ENCODE assay signal across 8 cellular contexts in genomic region chr6:692356-692851, GRCh38. TPM values are rescaled to one million over a fixed set of nuclear protein-coding genes. Genes with fewer than 3 reads are reported as not detected.
DNase-seq lines count a peak whose midpoint lies in the region; ATAC-seq, FAIRE-seq and TF ChIP-seq lines count a peak whose summit lies in the region.

No MANE protein-coding gene starts in this region.

- DNase-seq in GM18507 (ENCODE audit: extremely low spot score, insufficient read length, low read depth) (peak; percentile 44), NCI-H1105 treated with DMSO at 0.1 percent for 48 hours (lab: John Stamatoyannopoulos, UW) (peak; percentile 56), cerebellum (ENCODE audit: low spot score) (peak; percentile 63), lower leg skin (ENCODE audit: low spot score in 2 of 2) (peak in 1 of 2 donors; percentile 85), SK-N-DZ (ENCODE audit: low spot score) (no peak)
- peak; percentile 58 to 65 for DNase-seq in activated CD4-positive, alpha-beta T cell treated with anti-CD3 and anti-CD28 coated beads for 24 hours (ENCODE audit: low read depth in 2 of 2)
- DNase-seq in stimulated activated CD4-positive, alpha-beta T cell treated with anti-CD3 and anti-CD28 coated beads, Interleukin-4, amount 100 ng/mL, for 24 hours, result peak; percentile 80

- peak; percentile 74 for ATAC-seq in HG02678 (IDR thresholded peaks at IDR 0.05; ENCODE audit: unreplicated experiment)

- TF ChIP-seq POLR2A in lower leg skin (IDR thresholded peaks at IDR 0.05), result no peak

- peak overlapping the region; percentile 71 for H3K4me3 ChIP-seq in lower leg skin (ENCODE audit: low read depth, poor library complexity, severe bottlenecking)

- intact Hi-C loops in lower leg skin (cut with DNase I; ENCODE audit: low total_unique reads), result no loop called here

- FAIRE-seq in GM18507 (lab: Jason Lieb, UNC), result peak; percentile 72

- 1 to 2% methylated on average over 33 to 42 of the region's 45 CpGs for WGBS in lower leg skin, 2 donors

- no peak for TF ChIP-seq CTCF in lower leg skin (IDR thresholded peaks at IDR 0.05)

RNA-seq across cellular contexts. Expression of gene EXOC2, which starts 0.5 kb away (rescaled TPM):
- 44.4 TPM for total RNA-seq in cerebellum
- total RNA-seq in lower leg skin, result 10 to 100 TPM; 19.5 to 23.6 (median 20.9) TPM
- 20.3 and 27.5 TPM in 2 replicates for polyA plus RNA-seq in SK-N-DZ (2014; cell fraction: cytosol; rRNA removed)
- 11.2 and 14.4 TPM in 2 replicates for polyA plus RNA-seq in SK-N-DZ (2014; cell fraction: nucleus; rRNA removed)

RNA-seq across cellular contexts. Expression of gene HUS1B, which starts 35.5 kb away (rescaled TPM):
- total RNA-seq in cerebellum (3.8 TPM), lower leg skin (1 to 10 TPM in 1 of 4 donors, under 1 TPM in 2, not detected in 1; 0.49 to 1.5 (median 0.72) TPM)
- 0.26 and 0.82 TPM in 2 replicates for polyA plus RNA-seq in SK-N-DZ (2014; cell fraction: cytosol; rRNA removed)
- 1.9 TPM in 1 of 2 replicates, not detected in the other for polyA plus RNA-seq in SK-N-DZ (2014; cell fraction: nucleus; rRNA removed)
